In the genomic region with DNA sequence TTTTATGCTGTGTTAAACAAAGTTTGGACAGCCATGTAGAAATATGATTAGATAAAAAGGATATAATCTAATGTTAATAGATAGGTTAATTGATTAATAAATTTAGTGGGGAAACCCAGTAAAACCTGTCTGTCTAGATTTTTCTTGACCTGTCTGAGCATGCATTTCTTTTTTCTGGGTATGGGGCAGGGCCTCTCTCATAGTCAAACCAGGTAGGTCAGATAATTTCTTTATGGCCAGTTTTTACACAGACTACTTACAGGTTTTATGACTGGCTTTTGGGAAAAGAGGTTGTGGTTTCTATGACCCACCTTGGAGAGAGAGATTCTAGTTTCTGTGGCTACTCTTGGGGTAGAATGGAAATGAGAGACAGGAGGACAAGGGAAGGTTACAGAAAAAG, we compare ENCODE assay signal across 31 cellular contexts.
"Had no signal": no experiment of that assay in that cellular context is flagged by ENCODE, and none has a peak within 500 bp of the region (broad histone marks: within the 10 kb centered on the region; RNA-seq: fewer than 3 reads in every experiment).

No MANE protein-coding gene starts in this region.

- H3K27me3 ChIP-seq: adrenal gland, body of pancreas, Peyer's patch, SJSA1 had no signal

- H3K4me2 ChIP-seq: SK-N-SH had no signal

- H3K36me3 Mint-ChIP-seq: T-cell had no signal

- H3K27ac ChIP-seq: adrenal gland, body of pancreas, Peyer's patch, SJSA1 had no signal

- H3K9me3 ChIP-seq: adrenal gland, body of pancreas, Peyer's patch, SJSA1, SK-N-SH had no signal

- H3K27ac Mint-ChIP-seq: activated CD4-positive, alpha-beta T cell treated with anti-CD3 and anti-CD28 coated beads for 36 hours; activated CD4-positive, alpha-beta T cell treated with anti-CD3 and anti-CD28 coated beads, Interleukin-2, amount 10 ng/mL, durations not matched to agents 7 days and 5 days; activated naive CD4-positive, alpha-beta T cell treated with anti-CD3 and anti-CD28 coated beads for 36 hours; activated naive CD4-positive, alpha-beta T cell treated with anti-CD3 and anti-CD28 coated beads, Interleukin-2, amount 50 U/mL, for 72 hours; activated T-helper 1 cell treated with anti-CD3 and anti-CD28 coated beads, Interleukin-12 subunit alpha, Interleukin-12 subunit beta, Interleukin-2, Interleukin-4 antibody, amounts not matched to agents 30 ng/mL and 10 ng/mL and 1 ng/mL, durations not matched to agents 14 hours and 24 hours and 36 hours; T-cell had no signal

- H3K36me3 ChIP-seq: adrenal gland, Peyer's patch, SJSA1 had no signal

- H3K9ac ChIP-seq: SK-N-SH had no signal

- H3K9me3 Mint-ChIP-seq: activated naive CD4-positive, alpha-beta T cell treated with anti-CD3 and anti-CD28 coated beads for 36 hours; activated T-helper 1 cell treated with anti-CD3 and anti-CD28 coated beads, Interleukin-12 subunit alpha, Interleukin-12 subunit beta, Interleukin-2, Interleukin-4 antibody, amounts not matched to agents 30 ng/mL and 10 ng/mL and 1 ng/mL, durations not matched to agents 14 hours and 24 hours and 36 hours had no signal

- H3K4me1 ChIP-seq: adrenal gland, body of pancreas, Peyer's patch, SJSA1 had no signal

- H3K4me3 ChIP-seq: adrenal gland, body of pancreas, Peyer's patch, SJSA1 had no signal

- H3K4me3 Mint-ChIP-seq: activated CD4-positive, alpha-beta T cell treated with anti-CD3 and anti-CD28 coated beads for 36 hours; activated CD4-positive, alpha-beta T cell treated with anti-CD3 and anti-CD28 coated beads, Interleukin-2, amount 10 ng/mL, durations not matched to agents 7 days and 5 days; activated naive CD4-positive, alpha-beta T cell treated with anti-CD3 and anti-CD28 coated beads for 36 hours; activated T-cell treated with anti-CD3 and anti-CD28 coated beads, Interleukin-2, amount 50 U/mL, for 4 hours; activated T-helper 1 cell treated with anti-CD3 and anti-CD28 coated beads, Interleukin-12 subunit alpha, Interleukin-12 subunit beta, Interleukin-2, Interleukin-4 antibody, amounts not matched to agents 30 ng/mL and 10 ng/mL and 1 ng/mL, durations not matched to agents 14 hours and 24 hours and 36 hours; T-cell had no signal

- DNase-seq: activated CD4-positive, alpha-beta T cell treated with anti-CD3 and anti-CD28 coated beads for 36 hours; activated CD4-positive, alpha-beta T cell treated with anti-CD3 and anti-CD28 coated beads, Interleukin-2, amount 10 ng/mL, durations not matched to agents 7 days and 5 days; activated CD4-positive, alpha-beta T cell treated with anti-CD3 and anti-CD28 coated beads, Interleukin-2, amount 50 U/mL, for 48 hours; activated CD8-positive, alpha-beta memory T cell treated with anti-CD3 and anti-CD28 coated beads, Interleukin-2, amount 50 U/mL, for 4 hours; activated gamma-delta T cell treated with Interleukin-2 at 50 U/mL for 16 hours; activated naive CD4-positive, alpha-beta T cell treated with anti-CD3 and anti-CD28 coated beads for 36 hours; activated T-cell treated with anti-CD3 and anti-CD28 coated beads for 4 hours; activated T-cell treated with anti-CD3 and anti-CD28 coated beads, Interleukin-2, amount 50 U/mL, for 4 hours; adrenal gland; body of pancreas; central memory CD4-positive, alpha-beta T cell; NCI-H1048; NCI-H1105 treated with DMSO at 0.1 percent for 48 hours; NCI-H1436; NCI-H1694; NCI-H1930; NCI-H345; NCI-H524 treated with DMSO at 0.1 percent for 48 hours; NK-92 treated with Interleukin-12 subunit alpha and Interleukin-12 subunit beta, amount 100 ng/mL, for 24 hours; PC-3; Peyer's patch; RPMI8226; SHP77 treated with DMSO at 0.1 percent for 48 hours; SK-N-SH; T-cell; T-helper 2 cell; T-helper 9 cell had no signal

- H3K4me1 Mint-ChIP-seq: activated CD4-positive, alpha-beta T cell treated with anti-CD3 and anti-CD28 coated beads for 36 hours; activated CD4-positive, alpha-beta T cell treated with anti-CD3 and anti-CD28 coated beads, Interleukin-2, amount 10 ng/mL, durations not matched to agents 7 days and 5 days; T-cell had no signal

- H3K27me3 Mint-ChIP-seq: activated CD4-positive, alpha-beta T cell treated with anti-CD3 and anti-CD28 coated beads for 36 hours; activated CD4-positive, alpha-beta T cell treated with anti-CD3 and anti-CD28 coated beads, Interleukin-2, amount 10 ng/mL, durations not matched to agents 7 days and 5 days; T-cell had no signal

- ATAC-seq: activated CD4-positive, alpha-beta T cell treated with anti-CD3 and anti-CD28 coated beads for 36 hours; activated CD4-positive, CD25-positive, alpha-beta regulatory T cell treated with anti-CD3 and anti-CD28 coated beads, Interleukin-2, amount 50 U/mL, for 24 hours; activated naive CD4-positive, alpha-beta T cell treated with anti-CD3 and anti-CD28 coated beads, Interleukin-2, amount 50 U/mL, for 72 hours; activated T-cell treated with anti-CD3 and anti-CD28 coated beads, Interleukin-2, amount 50 U/mL, for 4 hours; body of pancreas; PC-3; T-cell had no signal
